ENCODE assay signal across 16 cellular contexts in genomic region chr1:44242761-44243160, GRCh38. TPM values are rescaled to one million over a fixed set of nuclear protein-coding genes. Genes with fewer than 3 reads are reported as not detected.
DNase-seq lines count a peak whose midpoint lies in the region; ATAC-seq and TF ChIP-seq lines count a peak whose summit lies in the region.
"Had no signal": no experiment of that assay in that cellular context is flagged by ENCODE, and none has a peak within 500 bp of the region (broad histone marks: within the 10 kb centered on the region; RNA-seq: fewer than 3 reads in every experiment).

No MANE protein-coding gene starts in this region.

- H3K36me3 ChIP-seq in esophagus muscularis mucosa (peaks cover 4 to 50% (median 22%) of the 10 kb centered on the region in 4 donors), neural progenitor cell (no peaks in the 10 kb centered on the region)

- H2AFZ ChIP-seq in neural progenitor cell (replicated peaks) = no peak overlapping the region
- H2AFZ ChIP-seq: GM23248 had no signal

- 76% methylated on average over 9 of the region's 15 CpGs for WGBS in esophagus muscularis mucosa

- no peak overlapping the region for H3K4me2 ChIP-seq in neural progenitor cell
- H3K4me2 ChIP-seq: A549, BLaER1 had no signal

- H3K9ac ChIP-seq in neural progenitor cell = no peak overlapping the region
- H3K9ac ChIP-seq: BLaER1, GM23248 had no signal

- H3K27ac ChIP-seq in esophagus muscularis mucosa (replicated peaks in 1 of 4) (peak overlapping the region in 3 of 4 donors; percentile 83 to 85 (median 85)), neural progenitor cell (no peak overlapping the region)
- H3K27ac ChIP-seq: A549, BLaER1, GM23248 had no signal

- ATAC-seq in stimulated activated memory B cell treated with anti-CD40 and anti-IgM and Interleukin-4, amounts not matched to agents 10 μg/mL and 1 μg/mL and 100 μg/mL, for 72 hours = no peak
- ATAC-seq: A549, HCT116 had no signal

- no peak for TF ChIP-seq EP300 in esophagus muscularis mucosa (IDR thresholded peaks at IDR 0.05)

- no peak overlapping the region for H3K4me3 ChIP-seq in esophagus muscularis mucosa
- H3K4me3 ChIP-seq in neural progenitor cell = no peak overlapping the region
- H3K4me3 ChIP-seq: A549, BLaER1, GM23248 had no signal

- H3K4me1 Mint-ChIP-seq in neural progenitor cell = peaks cover 73% of the 10 kb centered on the region
- peaks cover 6% of the 10 kb centered on the region for H3K4me1 Mint-ChIP-seq in stimulated activated memory B cell treated with anti-CD40 and anti-IgM and Interleukin-4, amounts not matched to agents 10 μg/mL and 1 μg/mL and 100 μg/mL, for 72 hours

- TF ChIP-seq POLR2A in esophagus muscularis mucosa (IDR thresholded peaks at IDR 0.05; ENCODE audit: low read depth) = no peak

- H3K9me3 Mint-ChIP-seq in neural progenitor cell = no peaks in the 10 kb centered on the region
- H3K9me3 Mint-ChIP-seq in stimulated activated memory B cell treated with anti-CD40 and anti-IgM and Interleukin-4, amounts not matched to agents 10 μg/mL and 1 μg/mL and 100 μg/mL, for 72 hours = no peaks in the 10 kb centered on the region
- H3K9me3 Mint-ChIP-seq: CD8-positive, alpha-beta memory T cell had no signal

- H3K9me3 ChIP-seq in esophagus muscularis mucosa = no peaks in the 10 kb centered on the region
- H3K9me3 ChIP-seq in neural progenitor cell (ENCODE audit: low read depth) = no peaks in the 10 kb centered on the region
- H3K9me3 ChIP-seq: A549, BLaER1, Caco-2 had no signal

- TF ChIP-seq CTCF in esophagus muscularis mucosa (IDR thresholded peaks at IDR 0.05) = no peak
- TF ChIP-seq CTCF in neural progenitor cell (IDR thresholded peaks at IDR 0.05) = no peak

- DNase-seq in Ammon's horn (ENCODE audit: low spot score) (peak; percentile 29), esophagus muscularis mucosa (ENCODE audit: extremely low spot score) (no peak), neural progenitor cell (ENCODE audit: low spot score) (peak; percentile 23), superior temporal gyrus (ENCODE audit: extremely low spot score) (peak; percentile 22), NCI-H446 (lab: John Stamatoyannopoulos, UW) (no peak)
- DNase-seq in central memory CD4-positive, alpha-beta T cell = no peak
- DNase-seq: Caco-2; CD8-positive, alpha-beta memory T cell; DND-41; GDM1; GM23248; IMR-90 had no signal

- peaks cover 60% of the 10 kb centered on the region for H4K20me1 ChIP-seq in neural progenitor cell (ENCODE audit: low read depth)

- H3K4me1 ChIP-seq in esophagus muscularis mucosa (peaks cover 27 to 47% (median 39%) of the 10 kb centered on the region in 4 donors), neural progenitor cell (peaks cover 34% of the 10 kb centered on the region)
- H3K4me1 ChIP-seq: A549, Caco-2 had no signal

- H3K27me3 ChIP-seq in esophagus muscularis mucosa = no peaks in the 10 kb centered on the region
- H3K27me3 ChIP-seq in neural progenitor cell = no peaks in the 10 kb centered on the region
- H3K27me3 ChIP-seq: BLaER1 had no signal

- intact Hi-C loops in esophagus muscularis mucosa (cut with DNase I) = no loop called here

- H3F3A ChIP-seq in neural progenitor cell (ENCODE audit: low read depth) = peaks cover 18% of the 10 kb centered on the region

- peaks cover 7% of the 10 kb centered on the region for H3K27me3 Mint-ChIP-seq in neural progenitor cell (ENCODE audit: insufficient read depth, low read depth)
- no peaks in the 10 kb centered on the region for H3K27me3 Mint-ChIP-seq in stimulated activated memory B cell treated with anti-CD40 and anti-IgM and Interleukin-4, amounts not matched to agents 10 μg/mL and 1 μg/mL and 100 μg/mL, for 72 hours
- H3K27me3 Mint-ChIP-seq: CD8-positive, alpha-beta memory T cell had no signal

- H3K79me2 ChIP-seq in neural progenitor cell (ENCODE audit: low read depth) = no peaks in the 10 kb centered on the region

- H3K4me3 Mint-ChIP-seq in neural progenitor cell = no peak overlapping the region
- H3K4me3 Mint-ChIP-seq in stimulated activated memory B cell treated with anti-CD40 and anti-IgM and Interleukin-4, amounts not matched to agents 10 μg/mL and 1 μg/mL and 100 μg/mL, for 72 hours = no peak overlapping the region
- H3K4me3 Mint-ChIP-seq: CD8-positive, alpha-beta memory T cell had no signal

- no peak overlapping the region for H3K27ac Mint-ChIP-seq in neural progenitor cell
- no peak overlapping the region for H3K27ac Mint-ChIP-seq in stimulated activated memory B cell treated with anti-CD40 and anti-IgM and Interleukin-4, amounts not matched to agents 10 μg/mL and 1 μg/mL and 100 μg/mL, for 72 hours
- H3K27ac Mint-ChIP-seq: CD8-positive, alpha-beta memory T cell had no signal

- peaks cover 16% of the 10 kb centered on the region for H3K36me3 Mint-ChIP-seq in neural progenitor cell
- H3K36me3 Mint-ChIP-seq in stimulated activated memory B cell treated with anti-CD40 and anti-IgM and Interleukin-4, amounts not matched to agents 10 μg/mL and 1 μg/mL and 100 μg/mL, for 72 hours = peaks cover 38% of the 10 kb centered on the region

RNA-seq across cellular contexts. Expression of gene DMAP1, which starts 29.5 kb away (rescaled TPM):
- total RNA-seq in esophagus muscularis mucosa (10 to 100 TPM; 24.0 to 34.6 (median 30.4) TPM), neural progenitor cell (ENCODE audit: low replicate concordance) (22.3 and 29.8 TPM in 2 replicates)

Comparison
In these comparisons a context has a peak if more than half of its experiments do, and no peak if none do; other contexts are left out.
1. DNase-seq: peak in Ammon's horn (single experiment), neural progenitor cell (single experiment) and superior temporal gyrus (single experiment); none in esophagus muscularis mucosa (single experiment), NCI-H446 (0 of 2) and central memory CD4-positive, alpha-beta T cell (single experiment).